ENCODE assay signal across 8 cellular contexts in genomic region chrX:151393514-151393913, GRCh38. TPM values are rescaled to one million over a fixed set of nuclear protein-coding genes. Genes with fewer than 3 reads are reported as not detected.
DNase-seq lines count a peak whose midpoint lies in the region; ATAC-seq lines count a peak whose summit lies in the region.

No MANE protein-coding gene starts in this region.

- H3K9ac ChIP-seq in neuronal stem cell (ENCODE audit: low read depth, low read length, poor library complexity), result no peak overlapping the region

- H4K91ac ChIP-seq in neuronal stem cell (ENCODE audit: low read depth, low read length, poor library complexity), result no peak overlapping the region

- H3K27ac ChIP-seq in neuronal stem cell (replicated peaks; ENCODE audit: low read length), result peak overlapping the region; percentile 46

- H3K36me3 ChIP-seq in neuronal stem cell (replicated peaks in 1 of 2; ENCODE audit: control insufficient read depth in 2 of 2, insufficient read depth in 2 of 2, low read length in 2 of 2), result no peaks in the 10 kb centered on the region

- H3K27me3 ChIP-seq in neuronal stem cell (ENCODE audit: control insufficient read depth in 3 of 3, insufficient read depth in 3 of 3, low read depth in 1 of 3, low read length in 3 of 3), result no peaks in the 10 kb centered on the region

- H3K79me1 ChIP-seq in neuronal stem cell (ENCODE audit: low read depth, low read length), result no peaks in the 10 kb centered on the region

- H3K4me3 ChIP-seq in neuronal stem cell (ENCODE audit: low read length in 2 of 2), result no peak overlapping the region

- no peak overlapping the region for H2AFZ ChIP-seq in neuronal stem cell (ENCODE audit: low read length)

- H3K4ac ChIP-seq in neuronal stem cell (ENCODE audit: low read length), result no peak overlapping the region

- H3K9me3 ChIP-seq in neuronal stem cell (replicated peaks in 1 of 2; ENCODE audit: control insufficient read depth in 2 of 2, insufficient read depth in 1 of 2, low read depth in 1 of 2, low read length in 2 of 2), result no peaks in the 10 kb centered on the region

- H3K4me2 ChIP-seq in neuronal stem cell (ENCODE audit: insufficient read depth, low read length, poor library complexity, severe bottlenecking), result peak overlapping the region; percentile 11

- peak; percentile 26 for ATAC-seq in GM19467 (IDR thresholded peaks at IDR 0.05; ENCODE audit: unreplicated experiment)
- ATAC-seq in GM18858 (IDR thresholded peaks at IDR 0.05; ENCODE audit: unreplicated experiment), result no peak
- ATAC-seq in HG03045 (IDR thresholded peaks at IDR 0.05; ENCODE audit: unreplicated experiment), result no peak

- no peak overlapping the region for H3K18ac ChIP-seq in neuronal stem cell (ENCODE audit: low read length)

- H2BK5ac ChIP-seq in neuronal stem cell (ENCODE audit: low read length), result no peak overlapping the region

- no CpG with 5 or more reads among the region's 1 CpG for WGBS in neuronal stem cell (ENCODE audit: extremely low coverage in 2 of 2, insufficient read length in 2 of 2, insufficient replicate concordance in 1 of 2), 2 donors

- H4K8ac ChIP-seq in neuronal stem cell (ENCODE audit: low read depth, low read length), result no peak overlapping the region

- no peak overlapping the region for H2BK120ac ChIP-seq in neuronal stem cell (ENCODE audit: low read depth, low read length)

- DNase-seq in HT-29 (ENCODE audit: low spot score), result peak; percentile 11
- peak; percentile 37 for DNase-seq in activated CD8-positive, alpha-beta memory T cell treated with anti-CD3 and anti-CD28 coated beads, Interleukin-2, amount 50 U/mL, for 4 hours
- peak; percentile 18 for DNase-seq in neuronal stem cell (ENCODE audit: low spot score)
- no peak for DNase-seq in mesenteric fat pad (ENCODE audit: low spot score)
- DNase-seq in NCI-H1105 treated with DMSO at 0.1 percent for 48 hours (lab: John Stamatoyannopoulos, UW), result no peak

- H3K23ac ChIP-seq in neuronal stem cell (ENCODE audit: low read depth, low read length, poor library complexity), result no peak overlapping the region

- H2AK5ac ChIP-seq in neuronal stem cell (ENCODE audit: low read depth, low read length), result no peak overlapping the region

- H3K4me1 ChIP-seq in neuronal stem cell (ENCODE audit: control insufficient read depth in 2 of 2, insufficient read depth in 1 of 2, low read depth in 1 of 2, low read length in 2 of 2), result peaks cover 2 to 5% of the 10 kb centered on the region in 2 donors

- no peak overlapping the region for H2BK12ac ChIP-seq in neuronal stem cell (ENCODE audit: low read length)

- no peak overlapping the region for H2BK15ac ChIP-seq in neuronal stem cell (ENCODE audit: low read length)

- H3K14ac ChIP-seq in neuronal stem cell (ENCODE audit: low read length), result no peak overlapping the region

RNA-seq across cellular contexts. Expression of gene VMA21, which starts 3.5 kb away (rescaled TPM):
- 38.3 and 39.7 TPM in 2 replicates for total RNA-seq in HT-29 (2014; rRNA removed; shearing (Covaris generic))
- 46.7 TPM for polyA plus RNA-seq in neuronal stem cell (2013, experiment 1 of 2)
- polyA plus RNA-seq in neuronal stem cell (2013, experiment 2 of 2), result 48.2 TPM
- total RNA-seq in mesenteric fat pad, result 30.7 TPM

Comparison
In these comparisons a context has a peak if more than half of its experiments do, and no peak if none do; other contexts are left out.
1. DNase-seq: peak in HT-29 (single experiment), activated CD8-positive, alpha-beta memory T cell treated with anti-CD3 and anti-CD28 coated beads, Interleukin-2, amount 50 U/mL, for 4 hours (single experiment) and neuronal stem cell (single experiment); none in mesenteric fat pad (single experiment) and NCI-H1105 treated with DMSO at 0.1 percent for 48 hours (single experiment).